ENCODE assay signal across 8 cellular contexts in genomic region chr1:16960560-16961296, GRCh38. TPM values are rescaled to one million over a fixed set of nuclear protein-coding genes. Genes with fewer than 3 reads are reported as not detected.
DNase-seq lines count a peak whose midpoint lies in the region; ATAC-seq lines count a peak whose summit lies in the region.

No MANE protein-coding gene starts in this region.

- ATAC-seq in HG02938 (IDR thresholded peaks at IDR 0.05; ENCODE audit: unreplicated experiment), result no peak

- H3K27me3 ChIP-seq in GM23248 (replicated peaks; ENCODE audit: insufficient read depth), result no peaks in the 10 kb centered on the region

- in situ Hi-C loops in Caki2 (cut with HindIII; ENCODE audit: low pct_unique_long_range_greater_than_20kb, low sequenced_read_pairs), result no loop called here
- in situ Hi-C loops in GM23248 (cut with MboI), result loop anchor here (5.0 kb wide), 1 partner anchor 82 kb away; no protein-coding TSS in a partner anchor

- peak overlapping the region; percentile 67 for H2AFZ ChIP-seq in GM23248

- peak; percentile 70 for DNase-seq in Caki2 (ENCODE audit: low read depth)
- peak; percentile 96 for DNase-seq in GM23248
- peak; percentile 60 for DNase-seq in NCI-H2171 treated with DMSO at 0.1 percent for 48 hours (lab: John Stamatoyannopoulos, UW)
- peak; percentile 84 for DNase-seq in activated CD4-positive, alpha-beta T cell treated with anti-CD3 and anti-CD28 coated beads, Interleukin-2, amount 10 ng/mL, durations not matched to agents 7 days and 5 days
- peak; percentile 93 for DNase-seq in ecto neural progenitor cell (ENCODE audit: low spot score)
- peak; percentile 81 to 83 for DNase-seq in lung microvascular endothelial cell (ENCODE audit: low read depth in 2 of 2)
- DNase-seq in stimulated activated CD4-positive, alpha-beta T cell treated with anti-CD3 and anti-CD28 coated beads, TNF-alpha, amount 100 ng/mL, for 4 hours (ENCODE audit: low read depth in 3 of 3), result peak; percentile 57 to 64 (median 58)

- H3K9me3 Mint-ChIP-seq in activated CD4-positive, alpha-beta T cell treated with anti-CD3 and anti-CD28 coated beads, Interleukin-2, amount 10 ng/mL, durations not matched to agents 7 days and 5 days, result no peaks in the 10 kb centered on the region

- H3K27ac ChIP-seq in GM23248, result no peak overlapping the region

- H3K4me3 ChIP-seq in GM23248, result peak overlapping the region; percentile 59

- peak overlapping the region; percentile 73 for H3K9ac ChIP-seq in GM23248

- peak overlapping the region; percentile 77 for H3K4me2 ChIP-seq in GM23248 (ENCODE audit: unreplicated experiment)

- CTCF ChIA-PET in activated CD4-positive, alpha-beta T cell treated with anti-CD3 and anti-CD28 coated beads, Interleukin-2, amount 10 ng/mL, durations not matched to agents 7 days and 5 days (lab: Charles Lee), result interaction anchor here (0.5 to 2.5 kb wide), 20 partner anchors 9 to 613 kb away, joined by 3 to 12 read pairs (median 4); partner anchors contain the start of gene MFAP2

- no peaks in the 10 kb centered on the region for H3K4me1 ChIP-seq in GM23248 (ENCODE audit: insufficient read depth)

- H3K79me2 ChIP-seq in GM23248 (ENCODE audit: insufficient read depth), result no peaks in the 10 kb centered on the region

- no peaks in the 10 kb centered on the region for H3K36me3 Mint-ChIP-seq in activated CD4-positive, alpha-beta T cell treated with anti-CD3 and anti-CD28 coated beads, Interleukin-2, amount 10 ng/mL, durations not matched to agents 7 days and 5 days (ENCODE audit: low read depth)

- H3K4me3 Mint-ChIP-seq in activated CD4-positive, alpha-beta T cell treated with anti-CD3 and anti-CD28 coated beads, Interleukin-2, amount 10 ng/mL, durations not matched to agents 7 days and 5 days, result peak overlapping the region; percentile 67

- H4K20me1 ChIP-seq in GM23248 (ENCODE audit: insufficient read depth), result no peaks in the 10 kb centered on the region

- peaks cover 7% of the 10 kb centered on the region; the same call in 1 of the 2 replicates for H3F3A ChIP-seq in GM23248 (ENCODE audit: insufficient read depth)

- WGBS in GM23248 (ENCODE audit: low coverage in 1 of 2, low lambda C conversion rate in 2 of 2, missing lambda C conversion rate in 2 of 2), 2 experiments, result 4 to 8% methylated on average over 26 to 55 of the region's 57 CpGs

- H3K36me3 ChIP-seq in GM23248 (ENCODE audit: low read depth), result no peaks in the 10 kb centered on the region; the same call in 1 of the 2 replicates

- no peaks in the 10 kb centered on the region for H3K27me3 Mint-ChIP-seq in activated CD4-positive, alpha-beta T cell treated with anti-CD3 and anti-CD28 coated beads, Interleukin-2, amount 10 ng/mL, durations not matched to agents 7 days and 5 days

- H3K9me2 ChIP-seq in GM23248 (ENCODE audit: insufficient read depth), result no peaks in the 10 kb centered on the region

- POLR2A ChIA-PET in activated CD4-positive, alpha-beta T cell treated with anti-CD3 and anti-CD28 coated beads, Interleukin-2, amount 10 ng/mL, durations not matched to agents 7 days and 5 days (lab: Charles Lee), result no interaction called here

- peak overlapping the region; percentile 80 for H3K27ac Mint-ChIP-seq in activated CD4-positive, alpha-beta T cell treated with anti-CD3 and anti-CD28 coated beads, Interleukin-2, amount 10 ng/mL, durations not matched to agents 7 days and 5 days

- peaks cover 13% of the 10 kb centered on the region for H3K4me1 Mint-ChIP-seq in activated CD4-positive, alpha-beta T cell treated with anti-CD3 and anti-CD28 coated beads, Interleukin-2, amount 10 ng/mL, durations not matched to agents 7 days and 5 days

- no peaks in the 10 kb centered on the region for H3K9me3 ChIP-seq in GM23248 (ENCODE audit: low read depth)

RNA-seq across cellular contexts. Expression of gene MFAP2, which starts 19.7 kb away (rescaled TPM):
- not detected in 2 replicates for total RNA-seq in Caki2 (2014; rRNA removed; shearing (Covaris generic); ENCODE audit: low replicate concordance)
- total RNA-seq in GM23248 (2014; rRNA removed; shearing (Covaris generic)), result 164 and 189 TPM in 2 replicates
- polyA plus RNA-seq in GM23248 (2016; fragmentation: Nextera tagmentation; extraction: Ambion mirVana), result 469 and 471 TPM in 2 replicates
- not detected for total RNA-seq in activated CD4-positive, alpha-beta T cell treated with anti-CD3 and anti-CD28 coated beads, Interleukin-2, amount 10 ng/mL, durations not matched to agents 7 days and 5 days
- 15.9 and 25.6 TPM in 2 replicates for total RNA-seq in lung microvascular endothelial cell

RNA-seq across cellular contexts. Expression of gene CROCC, which starts 39.0 kb away (rescaled TPM):
- 8.0 and 15.7 TPM in 2 replicates for total RNA-seq in Caki2 (2014; rRNA removed; shearing (Covaris generic); ENCODE audit: low replicate concordance)
- 17.6 and 24.0 TPM in 2 replicates for total RNA-seq in GM23248 (2014; rRNA removed; shearing (Covaris generic))
- polyA plus RNA-seq in GM23248 (2016; fragmentation: Nextera tagmentation; extraction: Ambion mirVana), result 5.2 and 7.0 TPM in 2 replicates
- total RNA-seq in activated CD4-positive, alpha-beta T cell treated with anti-CD3 and anti-CD28 coated beads, Interleukin-2, amount 10 ng/mL, durations not matched to agents 7 days and 5 days, result 10 to 100 TPM; 30.7 to 37.3 TPM
- total RNA-seq in lung microvascular endothelial cell, result 8.1 and 18.3 TPM in 2 replicates

RNA-seq across cellular contexts. Expression of gene ATP13A2, which starts 51.0 kb away (rescaled TPM):
- total RNA-seq in Caki2 (2014; rRNA removed; shearing (Covaris generic); ENCODE audit: low replicate concordance), result 30.2 and 37.7 TPM in 2 replicates
- 29.6 and 44.6 TPM in 2 replicates for total RNA-seq in GM23248 (2014; rRNA removed; shearing (Covaris generic))
- polyA plus RNA-seq in GM23248 (2016; fragmentation: Nextera tagmentation; extraction: Ambion mirVana), result 30.5 and 32.4 TPM in 2 replicates
- 10 to 100 TPM; 57.1 to 59.4 TPM for total RNA-seq in activated CD4-positive, alpha-beta T cell treated with anti-CD3 and anti-CD28 coated beads, Interleukin-2, amount 10 ng/mL, durations not matched to agents 7 days and 5 days
- 25.1 and 44.6 TPM in 2 replicates for total RNA-seq in lung microvascular endothelial cell

Comparison
In these comparisons a context has a peak if more than half of its experiments do, and no peak if none do; other contexts are left out.
1. RNA of gene MFAP2, which starts 19.7 kb away (total RNA-seq): 164 to 189 TPM in GM23248 and 15.9 to 25.6 TPM in lung microvascular endothelial cell; not detected in Caki2 and not detected in activated CD4-positive, alpha-beta T cell treated with anti-CD3 and anti-CD28 coated beads, Interleukin-2, amount 10 ng/mL, durations not matched to agents 7 days and 5 days; every median in the first group is over 10 times any median in the second.
2. Peak in every context shown above with its lines, with median percentiles within 50 percentile points of each other: DNase-seq.